14 cellular contexts compared by ENCODE assay signal in genomic region chr5:147973086-147973485, GRCh38.
"Had no signal": no experiment of that assay in that cellular context is flagged by ENCODE, and none has a peak within 500 bp of the region (broad histone marks: within the 10 kb centered on the region; RNA-seq: fewer than 3 reads in every experiment).

No MANE protein-coding gene starts in this region.

- H3K4me3 ChIP-seq: esophagus muscularis mucosa, gastroesophageal sphincter, heart left ventricle, left lung, spleen, thoracic aorta, upper lobe of left lung had no signal

- H3K27me3 ChIP-seq: esophagus muscularis mucosa, gastroesophageal sphincter, heart left ventricle, left lung, spleen, upper lobe of left lung had no signal

- DNase-seq: activated CD4-positive, alpha-beta T cell treated with anti-CD3 and anti-CD28 coated beads, Interleukin-2, amount 50 U/mL, for 4 hours; activated T-cell treated with anti-CD3 and anti-CD28 coated beads for 4 hours; effector CD8-positive, alpha-beta T cell; heart left ventricle; kidney; left lung; retina; spleen; stimulated activated CD4-positive, alpha-beta T cell treated with anti-CD3 and anti-CD28 coated beads, Interleukin-4, amount 100 ng/mL, for 4 hours; upper lobe of left lung had no signal

- ATAC-seq: gastroesophageal sphincter; heart left ventricle; left lung; stimulated activated memory B cell treated with anti-CD40 and anti-IgM and Interleukin-4, amounts not matched to agents 10 μg/mL and 1 μg/mL and 100 μg/mL, for 72 hours had no signal

- H3K36me3 ChIP-seq: esophagus muscularis mucosa, gastroesophageal sphincter, heart left ventricle, left lung, spleen, thoracic aorta, upper lobe of left lung had no signal

- H3K9me3 ChIP-seq: left lung, thoracic aorta, upper lobe of left lung had no signal

- H3K27ac ChIP-seq: esophagus muscularis mucosa, gastroesophageal sphincter, heart left ventricle, left lung, spleen, thoracic aorta, upper lobe of left lung had no signal

- H3K4me1 ChIP-seq: esophagus muscularis mucosa, gastroesophageal sphincter, heart left ventricle, left lung, spleen, upper lobe of left lung had no signal
